7 cellular contexts compared by ENCODE assay signal in the genomic region with DNA sequence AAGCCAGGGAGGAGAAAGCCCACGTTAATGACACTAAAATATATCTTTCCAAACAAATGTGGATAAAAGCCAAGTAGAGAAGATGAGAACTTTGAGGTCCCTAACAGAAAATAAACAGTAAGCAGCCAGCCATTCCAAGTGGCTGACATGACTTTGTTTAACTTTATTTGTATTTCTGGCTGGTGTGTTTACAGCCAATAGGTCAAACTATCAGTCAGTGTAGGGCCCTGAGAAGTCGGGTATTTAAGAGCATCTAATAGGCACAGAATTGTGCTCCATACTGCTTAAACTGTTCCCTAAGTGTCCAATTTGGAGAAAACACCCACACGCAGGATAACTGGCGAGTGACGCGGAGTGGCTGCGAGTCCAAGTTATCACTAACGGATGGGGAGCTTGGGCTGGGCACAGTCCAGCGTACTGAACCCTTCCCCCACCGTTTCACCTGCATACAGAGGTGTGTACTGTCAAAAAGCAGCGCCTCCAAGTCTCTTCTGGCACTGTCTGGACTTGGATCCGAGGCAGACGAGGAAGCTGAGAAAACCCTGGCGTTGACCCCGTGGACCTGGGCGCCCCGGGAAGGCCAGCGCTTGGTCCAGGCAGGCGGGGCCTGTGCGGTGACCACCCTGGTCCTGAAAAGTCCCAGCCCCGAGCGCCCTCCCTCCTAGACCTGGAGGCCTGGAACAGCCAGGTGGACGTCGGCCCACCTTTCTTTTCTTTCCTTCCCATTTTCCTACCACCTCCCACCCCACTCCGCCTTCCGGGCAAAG. TPM values are rescaled to one million over a fixed set of nuclear protein-coding genes. Genes with fewer than 3 reads are reported as not detected.
DNase-seq lines count a peak whose midpoint lies in the region; ATAC-seq and TF ChIP-seq lines count a peak whose summit lies in the region.

No MANE protein-coding gene starts in this region.

- WGBS in liver: 8% methylated on average over 26 of the region's 26 CpGs
- 9 to 18% methylated on average over 23 to 26 of the region's 26 CpGs for whole genome bisulfite sequencing in testis, 2 donors

- peaks cover 1 to 20% (median 16%) of the 10 kb centered on the region in 4 donors for H3K4me1 ChIP-seq in liver (ENCODE audit: control insufficient read depth in 4 of 4, insufficient read depth in 4 of 4, low read length in 3 of 4)
- H3K4me1 ChIP-seq in testis: peaks cover 9% of the 10 kb centered on the region

- intact Hi-C loops in testis (cut with DNase I; ENCODE audit: low total_unique reads): no loop called here

- peak overlapping the region; percentile 98 for H3K4me3 Mint-ChIP-seq in central memory CD8-positive, alpha-beta T cell

- ATAC-seq in GM19025 (IDR thresholded peaks at IDR 0.05; ENCODE audit: low read depth, unreplicated experiment) (peak; percentile 3), HG02981 (IDR thresholded peaks at IDR 0.05; ENCODE audit: unreplicated experiment) (no peak)
- ATAC-seq in central memory CD8-positive, alpha-beta T cell (replicated peaks; ENCODE audit: extremely low read depth, poor library complexity, severe bottlenecking): no peak
- no peak for ATAC-seq in activated CD4-positive, CD25-positive, alpha-beta regulatory T cell treated with anti-CD3 and anti-CD28 coated beads, Interleukin-2, amount 50 U/mL, for 24 hours

- H3K4me1 Mint-ChIP-seq in central memory CD8-positive, alpha-beta T cell: peaks cover 21% of the 10 kb centered on the region

- H3K9me3 Mint-ChIP-seq in central memory CD8-positive, alpha-beta T cell: no peaks in the 10 kb centered on the region

- no peaks in the 10 kb centered on the region for H3K27me3 Mint-ChIP-seq in central memory CD8-positive, alpha-beta T cell

- peaks cover 16% of the 10 kb centered on the region for H3K36me3 ChIP-seq in KOPT-K1 (ENCODE audit: insufficient read depth, low read length)
- H3K36me3 ChIP-seq in liver (ENCODE audit: control insufficient read depth in 4 of 4, insufficient read depth in 3 of 4, low read depth in 1 of 4, low read length in 3 of 4): peaks cover 4 to 16% (median 13%) of the 10 kb centered on the region in 4 donors
- no peaks in the 10 kb centered on the region for H3K36me3 ChIP-seq in testis (ENCODE audit: low read depth, missing control alignments)

- no peak for TF ChIP-seq POLR2A in testis (IDR thresholded peaks at IDR 0.05)

- DNase-seq in central memory CD8-positive, alpha-beta T cell (ENCODE audit: low spot score in 2 of 2): no peak
- peak; percentile 66 for DNase-seq in testis

- H3K27ac Mint-ChIP-seq in central memory CD8-positive, alpha-beta T cell (ENCODE audit: low read depth): peak overlapping the region; percentile 98

- H3K27me3 ChIP-seq in liver (ENCODE audit: control insufficient read depth in 4 of 4, insufficient read depth in 4 of 4, low read length in 3 of 4) (no peaks in the 10 kb centered on the region), testis (no peaks in the 10 kb centered on the region)

- H3K27ac ChIP-seq in KOPT-K1 (ENCODE audit: low read depth, low read length, poor library complexity, severe bottlenecking) (peak overlapping the region; percentile 53), liver (ENCODE audit: low read depth in 1 of 2, low read length in 2 of 2) (peak overlapping the region; percentile 98 to 100), testis (peak overlapping the region; percentile 82 to 89)

- H3K9ac ChIP-seq in liver (ENCODE audit: low read depth in 1 of 2, low read length in 2 of 2): peak overlapping the region in 1 of 2 donors; percentile 97

- no peak for TF ChIP-seq RAD21 in liver (IDR thresholded peaks at IDR 0.05)

- no peak for TF ChIP-seq CTCF in liver (IDR thresholded peaks at IDR 0.05; ENCODE audit: low read depth, low read length, missing input control)
- TF ChIP-seq CTCF in testis (IDR thresholded peaks at IDR 0.05): no peak

- H3K4me3 ChIP-seq in liver (ENCODE audit: low read depth in 1 of 3, low read length in 3 of 3) (peak overlapping the region; percentile 83 to 99 (median 87)), testis (peak overlapping the region; percentile 86 to 97)

- H3K9me3 ChIP-seq in KOPT-K1 (ENCODE audit: insufficient read depth, low read length, poor library complexity, severe bottlenecking): no peaks in the 10 kb centered on the region
- H3K9me3 ChIP-seq in liver (ENCODE audit: control insufficient read depth in 4 of 4, low read length in 3 of 4): no peaks in the 10 kb centered on the region
- H3K9me3 ChIP-seq in testis: no peaks in the 10 kb centered on the region

- H3K36me3 Mint-ChIP-seq in central memory CD8-positive, alpha-beta T cell (ENCODE audit: insufficient read depth): peaks cover 31% of the 10 kb centered on the region

TF ChIP-seq in liver, 16 proteins besides CTCF, POLR2A, EP300 and RAD21:
- TF ChIP-seq, protein P1, sequence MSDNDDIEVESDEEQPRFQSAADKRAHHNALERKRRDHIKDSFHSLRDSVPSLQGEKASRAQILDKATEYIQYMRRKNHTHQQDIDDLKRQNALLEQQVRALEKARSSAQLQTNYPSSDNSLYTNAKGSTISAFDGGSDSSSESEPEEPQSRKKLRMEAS (IDR thresholded peaks at IDR 0.05): peak; percentile 23
- TF ChIP-seq HNF4G (IDR thresholded peaks at IDR 0.05) (no peak), FOXA2 (IDR thresholded peaks at IDR 0.05) (peak; percentile 49), RXRA (IDR thresholded peaks at IDR 0.05) (peak in 1 of 2 donors; percentile 63), JUND (IDR thresholded peaks at IDR 0.05) (peak in 1 of 2 donors; percentile 45), FOXA1 (IDR thresholded peaks at IDR 0.05) (no peak), SP1 (IDR thresholded peaks at IDR 0.05) (peak; percentile 34), HNF4A (conservative IDR thresholded peaks at IDR 0.05) (peak in 1 of 2 donors; percentile 68), EGR1 (IDR thresholded peaks at IDR 0.05; ENCODE audit: low read depth in 2 of 2) (no peak), TAF1 (conservative IDR thresholded peaks at IDR 0.05) (no peak), YY1 (IDR thresholded peaks at IDR 0.05) (peak; percentile 71), NR2F2 (IDR thresholded peaks at IDR 0.05) (peak; percentile 34)
- TF ChIP-seq, protein P2, sequence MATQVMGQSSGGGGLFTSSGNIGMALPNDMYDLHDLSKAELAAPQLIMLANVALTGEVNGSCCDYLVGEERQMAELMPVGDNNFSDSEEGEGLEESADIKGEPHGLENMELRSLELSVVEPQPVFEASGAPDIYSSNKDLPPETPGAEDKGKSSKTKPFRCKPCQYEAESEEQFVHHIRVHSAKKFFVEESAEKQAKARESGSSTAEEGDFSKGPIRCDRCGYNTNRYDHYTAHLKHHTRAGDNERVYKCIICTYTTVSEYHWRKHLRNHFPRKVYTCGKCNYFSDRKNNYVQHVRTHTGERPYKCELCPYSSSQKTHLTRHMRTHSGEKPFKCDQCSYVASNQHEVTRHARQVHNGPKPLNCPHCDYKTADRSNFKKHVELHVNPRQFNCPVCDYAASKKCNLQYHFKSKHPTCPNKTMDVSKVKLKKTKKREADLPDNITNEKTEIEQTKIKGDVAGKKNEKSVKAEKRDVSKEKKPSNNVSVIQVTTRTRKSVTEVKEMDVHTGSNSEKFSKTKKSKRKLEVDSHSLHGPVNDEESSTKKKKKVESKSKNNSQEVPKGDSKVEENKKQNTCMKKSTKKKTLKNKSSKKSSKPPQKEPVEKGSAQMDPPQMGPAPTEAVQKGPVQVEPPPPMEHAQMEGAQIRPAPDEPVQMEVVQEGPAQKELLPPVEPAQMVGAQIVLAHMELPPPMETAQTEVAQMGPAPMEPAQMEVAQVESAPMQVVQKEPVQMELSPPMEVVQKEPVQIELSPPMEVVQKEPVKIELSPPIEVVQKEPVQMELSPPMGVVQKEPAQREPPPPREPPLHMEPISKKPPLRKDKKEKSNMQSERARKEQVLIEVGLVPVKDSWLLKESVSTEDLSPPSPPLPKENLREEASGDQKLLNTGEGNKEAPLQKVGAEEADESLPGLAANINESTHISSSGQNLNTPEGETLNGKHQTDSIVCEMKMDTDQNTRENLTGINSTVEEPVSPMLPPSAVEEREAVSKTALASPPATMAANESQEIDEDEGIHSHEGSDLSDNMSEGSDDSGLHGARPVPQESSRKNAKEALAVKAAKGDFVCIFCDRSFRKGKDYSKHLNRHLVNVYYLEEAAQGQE (IDR thresholded peaks at IDR 0.05): peak; percentile 94
- TF ChIP-seq, protein P3, sequence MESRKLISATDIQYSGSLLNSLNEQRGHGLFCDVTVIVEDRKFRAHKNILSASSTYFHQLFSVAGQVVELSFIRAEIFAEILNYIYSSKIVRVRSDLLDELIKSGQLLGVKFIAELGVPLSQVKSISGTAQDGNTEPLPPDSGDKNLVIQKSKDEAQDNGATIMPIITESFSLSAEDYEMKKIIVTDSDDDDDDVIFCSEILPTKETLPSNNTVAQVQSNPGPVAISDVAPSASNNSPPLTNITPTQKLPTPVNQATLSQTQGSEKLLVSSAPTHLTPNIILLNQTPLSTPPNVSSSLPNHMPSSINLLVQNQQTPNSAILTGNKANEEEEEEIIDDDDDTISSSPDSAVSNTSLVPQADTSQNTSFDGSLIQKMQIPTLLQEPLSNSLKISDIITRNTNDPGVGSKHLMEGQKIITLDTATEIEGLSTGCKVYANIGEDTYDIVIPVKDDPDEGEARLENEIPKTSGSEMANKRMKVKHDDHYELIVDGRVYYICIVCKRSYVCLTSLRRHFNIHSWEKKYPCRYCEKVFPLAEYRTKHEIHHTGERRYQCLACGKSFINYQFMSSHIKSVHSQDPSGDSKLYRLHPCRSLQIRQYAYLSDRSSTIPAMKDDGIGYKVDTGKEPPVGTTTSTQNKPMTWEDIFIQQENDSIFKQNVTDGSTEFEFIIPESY (IDR thresholded peaks at IDR 0.05): no peak

RNA-seq across cellular contexts. Expression of a gene that starts 0.7 kb away (rescaled TPM):
- 10 to 100 TPM; 66.9 to 75.9 TPM for total RNA-seq in liver
- polyA plus RNA-seq in liver: 10 to 100 TPM; 20.7 to 33.9 TPM
- 100 to 1,000 TPM; 115 to 122 TPM for total RNA-seq in testis
- 114 TPM for polyA plus RNA-seq in testis (ENCODE audit: insufficient read depth, low read depth, low replicate concordance)
